8 cellular contexts compared by ENCODE assay signal in the genomic region with DNA sequence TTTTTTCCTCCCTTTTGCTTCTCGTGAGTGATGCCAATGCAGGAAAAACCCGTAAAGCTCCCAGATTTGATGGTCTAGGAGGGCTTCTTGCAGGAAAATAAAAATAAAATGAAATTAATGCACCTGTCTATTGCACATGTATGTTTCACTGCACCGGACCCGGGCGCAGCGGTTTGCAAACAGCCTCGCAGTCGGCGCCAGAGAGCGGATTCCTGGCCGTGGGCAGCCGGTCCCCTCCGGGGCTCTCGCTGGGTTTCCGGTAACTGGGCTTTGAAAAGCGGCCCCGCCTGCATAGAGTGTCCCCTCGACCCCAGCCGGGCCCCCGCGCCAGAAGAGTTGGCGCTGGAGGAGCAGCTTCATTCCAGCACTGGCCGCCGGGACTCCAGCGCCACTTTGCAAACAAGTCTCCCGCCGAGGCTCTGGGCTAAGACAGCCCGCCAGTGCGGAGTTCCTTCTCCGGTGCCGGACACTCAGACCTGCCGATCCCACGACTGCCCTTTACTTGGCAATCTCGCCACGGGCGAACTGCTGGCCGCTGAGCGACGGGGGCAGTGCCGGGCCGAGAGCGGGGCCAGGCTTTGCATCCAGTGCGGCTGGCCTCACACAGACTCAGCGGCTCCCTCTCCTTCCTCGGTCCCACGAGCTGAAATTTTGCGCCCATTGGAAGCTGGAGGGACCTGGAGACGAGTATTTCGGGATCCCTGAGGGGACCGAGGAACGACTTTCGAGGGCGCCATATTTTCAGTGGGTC. TPM values are rescaled to one million over a fixed set of nuclear protein-coding genes. Genes with fewer than 3 reads are reported as not detected.
DNase-seq lines count a peak whose midpoint lies in the region; ATAC-seq and TF ChIP-seq lines count a peak whose summit lies in the region.

No MANE protein-coding gene starts in this region.

- no peaks in the 10 kb centered on the region; the same call in 1 of the 2 replicates for H3K9me3 ChIP-seq in HAP-1
- no peaks in the 10 kb centered on the region for H3K9me3 ChIP-seq in neutrophil

- H3K4me1 ChIP-seq in HAP-1: peaks cover 10% of the 10 kb centered on the region
- peaks cover 26 to 27% of the 10 kb centered on the region in 2 experiments for H3K4me1 ChIP-seq in neutrophil (ENCODE audit: control insufficient read depth in 1 of 2, insufficient read depth in 1 of 2, low read depth in 1 of 2, low read length in 1 of 2)

- H3K9me3 Mint-ChIP-seq in activated naive CD4-positive, alpha-beta T cell treated with anti-CD3 and anti-CD28 coated beads, Interleukin-2, amount 50 U/mL, for 72 hours: no peaks in the 10 kb centered on the region

- no peak overlapping the region for H3K27ac ChIP-seq in neutrophil

- TF ChIP-seq CTCF in neutrophil (IDR thresholded peaks at IDR 0.05): no peak

- H3K27ac Mint-ChIP-seq in activated naive CD4-positive, alpha-beta T cell treated with anti-CD3 and anti-CD28 coated beads, Interleukin-2, amount 50 U/mL, for 72 hours: peak overlapping the region in 1 of 2 donors; percentile 96

- H3K36me3 ChIP-seq in HAP-1 (replicated peaks) (no peaks in the 10 kb centered on the region; the same call in 1 of the 2 replicates), neutrophil (no peaks in the 10 kb centered on the region)

- intact Hi-C loops in head of caudate nucleus (cut with DNase I): loop anchor here (10.0 kb wide), 1 partner anchor 354 kb away; no protein-coding TSS in a partner anchor

- H3K27me3 ChIP-seq in HAP-1 (ENCODE audit: low read depth) (peaks cover 3% of the 10 kb centered on the region; the same call in 1 of the 2 replicates), neutrophil (peaks cover 96% of the 10 kb centered on the region)

- H3K36me3 Mint-ChIP-seq in activated naive CD4-positive, alpha-beta T cell treated with anti-CD3 and anti-CD28 coated beads, Interleukin-2, amount 50 U/mL, for 72 hours: peaks cover 0 to 13% of the 10 kb centered on the region in 2 donors

- in situ Hi-C loops in HAP-1 (cut with MboI; ENCODE audit: low sequenced_read_pairs): no loop called here

- DNase-seq in EL (peak; percentile 52), HAP-1 (ENCODE audit: low spot score in 2 of 2) (peak; percentile 49 to 73), NCI-H526 treated with DMSO at 0.1 percent for 48 hours (lab: John Stamatoyannopoulos, UW) (peak; percentile 61), head of caudate nucleus (peak; percentile 10 to 80 (median 57)), NCI-H2107 treated with DMSO at 0.1 percent for 48 hours (lab: John Stamatoyannopoulos, UW; ENCODE audit: unreplicated experiment) (no peak)
- DNase-seq in activated naive CD4-positive, alpha-beta T cell treated with anti-CD3 and anti-CD28 coated beads, Interleukin-2, amount 50 U/mL, for 72 hours (ENCODE audit: low spot score in 2 of 2): peak in 1 of 2 donors; percentile 44

- H3K4me3 ChIP-seq in HAP-1 (peak overlapping the region; percentile 96), neutrophil (ENCODE audit: low read depth in 1 of 2, low read length in 1 of 2) (peak overlapping the region; percentile 60 to 68)

- ATAC-seq in activated naive CD4-positive, alpha-beta T cell treated with anti-CD3 and anti-CD28 coated beads, Interleukin-2, amount 50 U/mL, for 72 hours: peak; percentile 21 to 51
- ATAC-seq in GM18873 (IDR thresholded peaks at IDR 0.05; ENCODE audit: low FRiP score, unreplicated experiment): no peak

RNA-seq across cellular contexts. Expression of a gene that starts 0.6 kb away (rescaled TPM):
- total RNA-seq in activated naive CD4-positive, alpha-beta T cell treated with anti-CD3 and anti-CD28 coated beads, Interleukin-2, amount 50 U/mL, for 72 hours: 1 to 10 TPM in 1 of 2 donors, under 1 TPM in 1; 0.57 to 2.3 TPM
